Comparison of ENCODE assay signal across 19 cellular contexts in genomic region chr21:26027696-26028095, GRCh38.
DNase-seq lines count a peak whose midpoint lies in the region; ATAC-seq, FAIRE-seq and TF ChIP-seq lines count a peak whose summit lies in the region.
"Had no signal": no experiment of that assay in that cellular context is flagged by ENCODE, and none has a peak within 500 bp of the region (broad histone marks: within the 10 kb centered on the region; RNA-seq: fewer than 3 reads in every experiment).

No MANE protein-coding gene starts in this region.

- H3K9me2 ChIP-seq in GM23248 (ENCODE audit: insufficient read depth) = no peaks in the 10 kb centered on the region
- H3K9me2 ChIP-seq: SK-N-SH had no signal

- DNase-seq in ELR (ENCODE audit: low read depth) (peak; percentile 47), M059J (ENCODE audit: low read depth) (peak; percentile 26), bronchial epithelial cell (ENCODE audit: low read depth) (peak; percentile 18), fibroblast of pulmonary artery (ENCODE audit: low read depth) (peak; percentile 68), GM23248 (no peak), spleen (no peak), hypothalamus (lab: John Stamatoyannopoulos, UW) (no peak)
- DNase-seq: COR-L47, DMS153, GOT3, Kasumi-1, NCI-H1417 treated with DMSO at 0.1 percent for 48 hours, NCI-H2029 treated with DMSO at 0.1 percent for 48 hours, NCI-H510A, SHP77, SK-N-SH, T-cell had no signal

- ATAC-seq in GM19351 (IDR thresholded peaks at IDR 0.05; ENCODE audit: unreplicated experiment) = no peak
- ATAC-seq: T-cell had no signal

- intact Hi-C loops in spleen (cut with DNase I; ENCODE audit: low total_unique reads) = no loop called here

- H3K36me3 ChIP-seq in bronchial epithelial cell (ENCODE audit: control insufficient read depth, insufficient read depth, low read length) (peaks cover 5% of the 10 kb centered on the region), GM23248 (ENCODE audit: low read depth) (no peaks in the 10 kb centered on the region), spleen (peaks cover 0 to 24% (median 0%) of the 10 kb centered on the region in 6 donors)

- WGBS in GM23248 (ENCODE audit: low coverage in 1 of 2, low lambda C conversion rate in 2 of 2, missing lambda C conversion rate in 2 of 2), 2 experiments = 93 to 94% methylated on average over 8 of the region's 8 CpGs
- 91 to 97% (median 94%) methylated on average over 8 of the region's 8 CpGs for WGBS in spleen, 5 donors

- H2AFZ ChIP-seq in GM23248 = no peak overlapping the region

- H3K9me3 ChIP-seq in GM23248 (ENCODE audit: low read depth) (no peaks in the 10 kb centered on the region), spleen (no peaks in the 10 kb centered on the region)
- H3K9me3 ChIP-seq: SK-N-SH had no signal

- no peak overlapping the region for H3K4me2 ChIP-seq in GM23248 (ENCODE audit: unreplicated experiment)
- H3K4me2 ChIP-seq: SK-N-SH had no signal

- no peaks in the 10 kb centered on the region; the same call in 1 of the 2 replicates for H3F3A ChIP-seq in GM23248 (ENCODE audit: insufficient read depth)

- no peak for FAIRE-seq in bronchial epithelial cell (lab: Jason Lieb, UNC)

- no peak overlapping the region for H3K9ac ChIP-seq in GM23248
- H3K9ac ChIP-seq: SK-N-SH had no signal

- no peaks in the 10 kb centered on the region; the same call in 1 of the 2 replicates for H3K79me2 ChIP-seq in GM23248 (ENCODE audit: insufficient read depth)

- in situ Hi-C loops in GM23248 (cut with MboI) = no loop called here

- TF ChIP-seq CTCF in bronchial epithelial cell (IDR thresholded peaks at IDR 0.05; ENCODE audit: insufficient read depth, low read length, severe bottlenecking) (no peak), fibroblast of pulmonary artery (IDR thresholded peaks at IDR 0.05; ENCODE audit: low read length, missing control alignments) (no peak), spleen (IDR thresholded peaks at IDR 0.05 in 8 of 11, conservative IDR thresholded peaks at IDR 0.05 in 3 of 11) (no peak)

- no peak overlapping the region for H3K27ac ChIP-seq in GM23248
- no peak overlapping the region for H3K27ac ChIP-seq in spleen
- H3K27ac ChIP-seq: C4-2B had no signal

- no peak for TF ChIP-seq POLR2A in spleen (IDR thresholded peaks at IDR 0.05)

- no peaks in the 10 kb centered on the region for H4K20me1 ChIP-seq in GM23248 (ENCODE audit: insufficient read depth)

- H3K27me3 ChIP-seq in bronchial epithelial cell (ENCODE audit: control insufficient read depth, insufficient read depth, low read length) (no peaks in the 10 kb centered on the region), GM23248 (replicated peaks; ENCODE audit: insufficient read depth) (no peaks in the 10 kb centered on the region), spleen (replicated peaks in 1 of 7) (no peaks in the 10 kb centered on the region)

- H3K4me1 ChIP-seq in GM23248 (ENCODE audit: insufficient read depth) (no peaks in the 10 kb centered on the region), spleen (peaks cover 0 to 6% (median 0%) of the 10 kb centered on the region in 6 donors)

- H3K4me3 ChIP-seq in bronchial epithelial cell (ENCODE audit: low read depth, low read length) (no peak overlapping the region), fibroblast of pulmonary artery (replicated peaks; ENCODE audit: low read depth, low read length) (no peak overlapping the region), GM23248 (no peak overlapping the region), spleen (no peak overlapping the region)

Comparison
In these comparisons a context has a peak if more than half of its experiments do, and no peak if none do; other contexts are left out.
1. DNase-seq: peak in ELR (single experiment), M059J (single experiment), bronchial epithelial cell (single experiment) and fibroblast of pulmonary artery (single experiment); none in GM23248 (single experiment), spleen (single experiment) and hypothalamus (0 of 51).